Comparison of ENCODE assay signal across 2 cellular contexts in genomic region chr17:50682441-50682840, GRCh38.
A peak's percentile ranks its signal among the peaks of the same experiment; 100 is the strongest.
TF ChIP-seq lines count a peak whose summit lies in the region.

No MANE protein-coding gene starts in this region.

TF ChIP-seq in HepG2, 621 proteins besides CTCF, POLR2A, EP300 and RAD21:
- no peak for TF ChIP-seq NR2F1 (CRISPR knock-in tag; IDR thresholded peaks at IDR 0.05)
- TF ChIP-seq MNT (IDR thresholded peaks at IDR 0.05), result no peak
- TF ChIP-seq SRY (CRISPR knock-in tag; IDR thresholded peaks at IDR 0.05), result no peak
- TF ChIP-seq PLSCR1 (CRISPR knock-in tag; IDR thresholded peaks at IDR 0.05; ENCODE audit: borderline replicate concordance), result no peak
- 0 out of 2 replicates have a peak, but pooled peaks have one; percentile 2 for TF ChIP-seq ZNF574 (CRISPR knock-in tag; IDR thresholded peaks at IDR 0.05)
- no peak for TF ChIP-seq LRRFIP1 (CRISPR knock-in tag; conservative IDR thresholded peaks at IDR 0.05)
- TF ChIP-seq ZNF652 (CRISPR knock-in tag; IDR thresholded peaks at IDR 0.05; ENCODE audit: borderline replicate concordance, low read depth), result no peak
- TF ChIP-seq PLRG1 (conservative IDR thresholded peaks at IDR 0.05), result no peak
- 0 out of 2 replicates have a peak, but pooled peaks have one; percentile 27 for TF ChIP-seq CHD4 (IDR thresholded peaks at IDR 0.05; ENCODE audit: borderline replicate concordance, low read length)
- TF ChIP-seq ZFP36 (IDR thresholded peaks at IDR 0.05; ENCODE audit: borderline replicate concordance, low read depth, low read length, partially characterized antibody), result peak; percentile 77
- TF ChIP-seq PRPF4 (IDR thresholded peaks at IDR 0.05; ENCODE audit: low read depth, low read length, poor library complexity, severe bottlenecking), result no peak
- no peak for TF ChIP-seq TEAD2 (CRISPR knock-in tag; IDR thresholded peaks at IDR 0.05)
- TF ChIP-seq ZNF350 (CRISPR knock-in tag; IDR thresholded peaks at IDR 0.05; ENCODE audit: borderline replicate concordance, low read depth), result no peak
- no peak for TF ChIP-seq ARID2 (CRISPR knock-in tag; IDR thresholded peaks at IDR 0.05; ENCODE audit: borderline replicate concordance)
- TF ChIP-seq HDAC6 (IDR thresholded peaks at IDR 0.05; ENCODE audit: low read depth, low read length), result no peak
- TF ChIP-seq ZNF740 (CRISPR knock-in tag; IDR thresholded peaks at IDR 0.05), result no peak
- no peak for TF ChIP-seq DNMT3B (CRISPR knock-in tag; conservative IDR thresholded peaks at IDR 0.05)
- TF ChIP-seq ZNF292 (CRISPR knock-in tag; IDR thresholded peaks at IDR 0.05; ENCODE audit: borderline replicate concordance, low read depth), result no peak
- no peak for TF ChIP-seq ZNF747 (CRISPR knock-in tag; IDR thresholded peaks at IDR 0.05; ENCODE audit: borderline replicate concordance)
- TF ChIP-seq KMT2B (CRISPR knock-in tag; IDR thresholded peaks at IDR 0.05), result no peak
TF ChIP-seq in HepG2: peak in this region for 3.

TF ChIP-seq in liver, 16 proteins besides CTCF, POLR2A, EP300 and RAD21:
- TF ChIP-seq FOXA2 (IDR thresholded peaks at IDR 0.05), result no peak
- no peak for TF ChIP-seq HNF4G (IDR thresholded peaks at IDR 0.05)
- TF ChIP-seq YY1 (IDR thresholded peaks at IDR 0.05), result no peak
- TF ChIP-seq FOXA1 (IDR thresholded peaks at IDR 0.05), result no peak
- no peak for TF ChIP-seq NR2F2 (IDR thresholded peaks at IDR 0.05)
- no peak for TF ChIP-seq MAX (IDR thresholded peaks at IDR 0.05)
- TF ChIP-seq EGR1 (IDR thresholded peaks at IDR 0.05; ENCODE audit: low read depth in 2 of 2), result no peak
- no peak for TF ChIP-seq TAF1 (conservative IDR thresholded peaks at IDR 0.05)
- no peak for TF ChIP-seq ZBTB33 (IDR thresholded peaks at IDR 0.05)
- TF ChIP-seq HNF4A (conservative IDR thresholded peaks at IDR 0.05), result no peak
- TF ChIP-seq SP1 (IDR thresholded peaks at IDR 0.05), result no peak
- no peak for TF ChIP-seq ATF3 (IDR thresholded peaks at IDR 0.05)
- TF ChIP-seq RXRA (IDR thresholded peaks at IDR 0.05), result no peak
TF ChIP-seq in liver: peak in this region for 0.
